ENCODE assay signal across 23 cellular contexts in the genomic region with DNA sequence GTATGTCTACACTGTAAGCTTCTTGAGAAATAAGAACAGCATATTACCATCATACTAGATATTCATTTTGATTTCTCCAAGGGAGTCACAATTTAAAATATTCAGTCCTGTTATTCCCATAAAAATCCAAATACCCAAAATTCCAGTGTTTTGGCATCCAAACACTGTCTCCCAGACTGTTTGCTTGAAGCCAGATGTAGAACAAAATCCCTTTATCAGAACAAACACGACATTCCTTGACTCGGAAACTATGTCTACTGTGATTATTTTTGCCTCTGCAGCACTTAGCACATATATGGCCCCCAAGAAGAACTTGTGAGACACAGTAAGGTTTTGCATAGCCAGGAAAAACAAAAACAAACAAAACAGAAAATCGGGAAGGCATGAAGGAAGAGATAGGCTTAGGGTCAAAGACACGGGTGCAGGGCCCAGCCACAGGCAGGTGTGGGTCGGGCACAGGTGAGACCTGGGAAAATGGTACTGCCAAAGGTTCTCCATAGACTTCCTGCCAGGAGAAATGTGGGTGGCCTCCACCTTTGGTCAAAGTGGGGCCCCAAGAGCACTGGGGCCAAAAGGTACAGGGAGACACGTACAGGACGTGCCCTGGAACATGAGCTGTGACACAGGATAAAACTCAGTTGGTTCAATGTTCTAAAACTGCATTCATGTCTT. TPM values are rescaled to one million over a fixed set of nuclear protein-coding genes. Genes with fewer than 3 reads are reported as not detected.
"Had no signal": no experiment of that assay in that cellular context is flagged by ENCODE, and none has a peak within 500 bp of the region (broad histone marks: within the 10 kb centered on the region; RNA-seq: fewer than 3 reads in every experiment).

No MANE protein-coding gene starts in this region.

- H3K36me3 Mint-ChIP-seq: stimulated activated naive B cell treated with anti-CD40 and anti-IgM and Interleukin-4, amounts not matched to agents 10 μg/mL and 1 μg/mL and 100 μg/mL, for 72 hours had no signal

- H3K4me3 Mint-ChIP-seq: activated CD4-positive, alpha-beta T cell treated with anti-CD3 and anti-CD28 coated beads, Interleukin-2, amount 10 ng/mL, durations not matched to agents 24 days and 14 days; activated CD8-positive, alpha-beta T cell treated with anti-CD3 and anti-CD28 coated beads, Interleukin-2, amount 10 ng/mL, durations not matched to agents 7 days and 5 days; activated T-cell treated with anti-CD3 and anti-CD28 coated beads, Interleukin-2, amount 50 U/mL, for 24 hours; central memory CD8-positive, alpha-beta T cell; stimulated activated naive B cell treated with anti-CD40 and anti-IgM and Interleukin-4, amounts not matched to agents 10 μg/mL and 1 μg/mL and 100 μg/mL, for 72 hours had no signal

- H3K9me3 Mint-ChIP-seq: activated CD4-positive, alpha-beta T cell treated with anti-CD3 and anti-CD28 coated beads, Interleukin-2, amount 10 ng/mL, durations not matched to agents 24 days and 14 days; activated T-cell treated with anti-CD3 and anti-CD28 coated beads, Interleukin-2, amount 50 U/mL, for 24 hours; activated T-helper 2 cell treated with anti-CD3 and anti-CD28 coated beads, Interferon-gamma antibody, Interleukin-2, Interleukin-4, amounts not matched to agents 10 μg/mL and 5 μg/mL and 100 μg/mL, durations not matched to agents 14 hours and 24 hours and 36 hours had no signal

- H3K27ac Mint-ChIP-seq: activated CD4-positive, alpha-beta T cell treated with anti-CD3 and anti-CD28 coated beads, Interleukin-2, amount 10 ng/mL, durations not matched to agents 24 days and 14 days; activated CD8-positive, alpha-beta T cell treated with anti-CD3 and anti-CD28 coated beads, Interleukin-2, amount 10 ng/mL, durations not matched to agents 7 days and 5 days; activated T-cell treated with anti-CD3 and anti-CD28 coated beads, Interleukin-2, amount 50 U/mL, for 24 hours; activated T-helper 2 cell treated with anti-CD3 and anti-CD28 coated beads, Interferon-gamma antibody, Interleukin-2, Interleukin-4, amounts not matched to agents 10 μg/mL and 5 μg/mL and 100 μg/mL, durations not matched to agents 14 hours and 24 hours and 36 hours; stimulated activated naive B cell treated with anti-CD40 and anti-IgM and Interleukin-4, amounts not matched to agents 10 μg/mL and 1 μg/mL and 100 μg/mL, for 72 hours had no signal

- H3K27me3 ChIP-seq: esophagus squamous epithelium, foreskin keratinocyte, tibial nerve, vagina had no signal

- H3K4me3 ChIP-seq: esophagus squamous epithelium, prostate gland, tibial nerve, vagina had no signal

- H3K4me1 Mint-ChIP-seq: activated CD4-positive, alpha-beta T cell treated with anti-CD3 and anti-CD28 coated beads, Interleukin-2, amount 10 ng/mL, durations not matched to agents 24 days and 14 days; central memory CD8-positive, alpha-beta T cell; stimulated activated naive B cell treated with anti-CD40 and anti-IgM and Interleukin-4, amounts not matched to agents 10 μg/mL and 1 μg/mL and 100 μg/mL, for 72 hours had no signal

- H3K36me3 ChIP-seq: esophagus squamous epithelium, prostate gland, tibial nerve, vagina had no signal

- ATAC-seq: activated CD8-positive, alpha-beta T cell treated with anti-CD3 and anti-CD28 coated beads, Interleukin-2, amount 10 ng/mL, durations not matched to agents 7 days and 5 days; foreskin keratinocyte; SK-N-SH treated with all-trans-retinoic acid at 6 μM for 48 hours; stimulated activated naive B cell treated with anti-CD40 and anti-IgM and Interleukin-4, amounts not matched to agents 10 μg/mL and 1 μg/mL and 100 μg/mL, for 72 hours had no signal

- H3K27ac ChIP-seq: esophagus squamous epithelium, foreskin keratinocyte, prostate gland, vagina had no signal

- DNase-seq: activated CD4-positive, alpha-beta T cell treated with anti-CD3 and anti-CD28 coated beads, Interleukin-2, amount 10 ng/mL, durations not matched to agents 24 days and 14 days; activated CD8-positive, alpha-beta T cell treated with anti-CD3 and anti-CD28 coated beads, Interleukin-2, amount 10 ng/mL, durations not matched to agents 7 days and 5 days; activated naive CD4-positive, alpha-beta T cell treated with Interleukin-2 at 50 U/mL for 16 hours; activated T-cell treated with anti-CD3 and anti-CD28 coated beads, Interleukin-2, amount 50 U/mL, for 24 hours; aorta; cortex of kidney; effector CD8-positive, alpha-beta T cell; esophagus squamous epithelium; foreskin keratinocyte; glutamatergic neuron; hippocampal formation; midbrain; occipital lobe; stimulated activated naive B cell treated with anti-CD40 and anti-IgM and Interleukin-4, amounts not matched to agents 10 μg/mL and 1 μg/mL and 100 μg/mL, for 72 hours; T-helper 1 cell; T-helper 9 cell had no signal

- H3K4me1 ChIP-seq: foreskin keratinocyte, prostate gland, vagina had no signal

- H3K27me3 Mint-ChIP-seq: activated CD4-positive, alpha-beta T cell treated with anti-CD3 and anti-CD28 coated beads, Interleukin-2, amount 10 ng/mL, durations not matched to agents 24 days and 14 days had no signal

- H3K9me3 ChIP-seq: esophagus squamous epithelium, prostate gland, tibial nerve, vagina had no signal

RNA-seq across cellular contexts. Expression of a gene that starts 36.5 kb away (rescaled TPM):
- total RNA-seq: activated CD4-positive, alpha-beta T cell treated with anti-CD3 and anti-CD28 coated beads, Interleukin-2, amount 10 ng/mL, durations not matched to agents 24 days and 14 days; activated CD8-positive, alpha-beta T cell treated with anti-CD3 and anti-CD28 coated beads, Interleukin-2, amount 10 ng/mL, durations not matched to agents 7 days and 5 days; activated T-helper 2 cell treated with anti-CD3 and anti-CD28 coated beads, Interferon-gamma antibody, Interleukin-2, Interleukin-4, amounts not matched to agents 10 μg/mL and 5 μg/mL and 100 μg/mL, durations not matched to agents 14 hours and 24 hours and 36 hours; foreskin keratinocyte had no signal
- polyA plus RNA-seq: foreskin keratinocyte, neural cell had no signal
